In genomic region chr11:128487978-128488377, GRCh38 we compare ENCODE assay signal across 12 cellular contexts.
DNase-seq lines count a peak whose midpoint lies in the region; TF ChIP-seq lines count a peak whose summit lies in the region.
"Had no signal": no experiment of that assay in that cellular context is flagged by ENCODE, and none has a peak within 500 bp of the region (broad histone marks: within the 10 kb centered on the region; RNA-seq: fewer than 3 reads in every experiment).

No MANE protein-coding gene starts in this region.

- no peak for DNase-seq in activated T-cell treated with anti-CD3 and anti-CD28 coated beads, Interleukin-2, amount 50 U/mL, for 24 hours
- DNase-seq in activated T-cell treated with anti-CD3 and anti-CD28 coated beads, Interleukin-2, amount 50 U/mL, for 1 hour, result no peak
- DNase-seq in activated CD4-positive, alpha-beta memory T cell treated with anti-CD3 and anti-CD28 coated beads, Interleukin-2, amount 10 ng/mL, durations not matched to agents 7 days and 5 days, result no peak
- DNase-seq in left ventricle myocardium inferior (no peak), iPS-NIHi11 (ENCODE audit: low spot score) (no peak), caudate nucleus (lab: John Stamatoyannopoulos, UW) (no peak)
- DNase-seq in stimulated activated naive CD4-positive, alpha-beta T cell treated with Interleukin-2 at 50 U/mL for 16 hours (lab: John Stamatoyannopoulos, UW), result peak; percentile 38
- no peak for DNase-seq in stimulated activated CD4-positive, alpha-beta T cell treated with anti-CD3 and anti-CD28 coated beads, Interleukin-4, amount 100 ng/mL, for 4 hours
- DNase-seq: SJCRH30, small intestine, upper lobe of left lung had no signal

- no peaks in the 10 kb centered on the region for H3K27me3 ChIP-seq in left ventricle myocardium inferior (ENCODE audit: low read depth)
- H3K27me3 ChIP-seq: SJCRH30, upper lobe of left lung had no signal

- peaks cover 96% of the 10 kb centered on the region for H3K4me1 Mint-ChIP-seq in activated T-cell treated with anti-CD3 and anti-CD28 coated beads, Interleukin-2, amount 50 U/mL, for 24 hours (ENCODE audit: low read depth)
- peaks cover 95% of the 10 kb centered on the region for H3K4me1 Mint-ChIP-seq in activated CD4-positive, alpha-beta memory T cell treated with anti-CD3 and anti-CD28 coated beads, Interleukin-2, amount 10 ng/mL, durations not matched to agents 7 days and 5 days
- H3K4me1 Mint-ChIP-seq: neural crest cell had no signal

- peaks cover 75% of the 10 kb centered on the region for H3K36me3 ChIP-seq in left ventricle myocardium inferior

- peak overlapping the region; percentile 42 for H3K4me3 ChIP-seq in left ventricle myocardium inferior
- H3K4me3 ChIP-seq: SJCRH30, upper lobe of left lung had no signal

- H3K27ac Mint-ChIP-seq in activated T-cell treated with anti-CD3 and anti-CD28 coated beads, Interleukin-2, amount 50 U/mL, for 24 hours, result peak overlapping the region; percentile 99
- peak overlapping the region; percentile 87 for H3K27ac Mint-ChIP-seq in activated CD4-positive, alpha-beta memory T cell treated with anti-CD3 and anti-CD28 coated beads, Interleukin-2, amount 10 ng/mL, durations not matched to agents 7 days and 5 days

- CTCF ChIA-PET in activated CD4-positive, alpha-beta memory T cell treated with anti-CD3 and anti-CD28 coated beads, Interleukin-2, amount 10 ng/mL, durations not matched to agents 7 days and 5 days (lab: Charles Lee), result interaction anchor here (1.0 to 9.9 kb wide), 4 partner anchors 9 to 165 kb away, joined by 3 to 63 read pairs (median 3); no protein-coding TSS in a partner anchor

- peaks cover 98% of the 10 kb centered on the region for H3K36me3 Mint-ChIP-seq in activated T-cell treated with anti-CD3 and anti-CD28 coated beads, Interleukin-2, amount 50 U/mL, for 24 hours (ENCODE audit: low read depth)
- peaks cover 96% of the 10 kb centered on the region for H3K36me3 Mint-ChIP-seq in activated CD4-positive, alpha-beta memory T cell treated with anti-CD3 and anti-CD28 coated beads, Interleukin-2, amount 10 ng/mL, durations not matched to agents 7 days and 5 days (ENCODE audit: low read depth)

- H3K9me3 Mint-ChIP-seq in activated T-cell treated with anti-CD3 and anti-CD28 coated beads, Interleukin-2, amount 50 U/mL, for 24 hours, result no peaks in the 10 kb centered on the region
- H3K9me3 Mint-ChIP-seq in activated CD4-positive, alpha-beta memory T cell treated with anti-CD3 and anti-CD28 coated beads, Interleukin-2, amount 10 ng/mL, durations not matched to agents 7 days and 5 days, result no peaks in the 10 kb centered on the region
- H3K9me3 Mint-ChIP-seq: neural crest cell had no signal

- intact Hi-C loops in left ventricle myocardium inferior (cut with micrococcal nuclease), result no loop called here

- H3K27ac ChIP-seq in left ventricle myocardium inferior (replicated peaks), result peak overlapping the region; percentile 86
- H3K27ac ChIP-seq in caudate nucleus (ENCODE audit: low read depth, low read length), result no peak overlapping the region
- H3K27ac ChIP-seq: SJCRH30 had no signal

- POLR2A ChIA-PET in activated CD4-positive, alpha-beta memory T cell treated with anti-CD3 and anti-CD28 coated beads, Interleukin-2, amount 10 ng/mL, durations not matched to agents 7 days and 5 days (lab: Charles Lee), result interaction anchor here (0.7 to 17.8 kb wide), 6 partner anchors 8 to 199 kb away, joined by 3 to 1025 read pairs (median 17); no protein-coding TSS in a partner anchor

- TF ChIP-seq CTCF in left ventricle myocardium inferior (IDR thresholded peaks at IDR 0.05; ENCODE audit: borderline replicate concordance), result no peak

- no peaks in the 10 kb centered on the region for H3K27me3 Mint-ChIP-seq in activated T-cell treated with anti-CD3 and anti-CD28 coated beads, Interleukin-2, amount 50 U/mL, for 24 hours
- no peaks in the 10 kb centered on the region for H3K27me3 Mint-ChIP-seq in activated CD4-positive, alpha-beta memory T cell treated with anti-CD3 and anti-CD28 coated beads, Interleukin-2, amount 10 ng/mL, durations not matched to agents 7 days and 5 days

- H3K4me1 ChIP-seq in left ventricle myocardium inferior, result peaks cover 100% of the 10 kb centered on the region
- H3K4me1 ChIP-seq: SJCRH30 had no signal

- no peaks in the 10 kb centered on the region for H3K9me3 ChIP-seq in left ventricle myocardium inferior (replicated peaks)
- H3K9me3 ChIP-seq: SJCRH30, upper lobe of left lung had no signal

- H3K4me3 Mint-ChIP-seq in activated T-cell treated with anti-CD3 and anti-CD28 coated beads, Interleukin-2, amount 50 U/mL, for 24 hours, result peak overlapping the region; percentile 14
- peak overlapping the region; percentile 29 for H3K4me3 Mint-ChIP-seq in activated CD4-positive, alpha-beta memory T cell treated with anti-CD3 and anti-CD28 coated beads, Interleukin-2, amount 10 ng/mL, durations not matched to agents 7 days and 5 days
- H3K4me3 Mint-ChIP-seq: neural crest cell had no signal
